In genomic region chr20:62066339-62066982, GRCh38 we compare ENCODE assay signal across 8 cellular contexts. TPM values are rescaled to one million over a fixed set of nuclear protein-coding genes. Genes with fewer than 3 reads are reported as not detected.
A peak's percentile ranks its signal among the peaks of the same experiment; 100 is the strongest.
DNase-seq lines count a peak whose midpoint lies in the region; ATAC-seq, FAIRE-seq and TF ChIP-seq lines count a peak whose summit lies in the region.

No MANE protein-coding gene starts in this region.

- H3K4me3 ChIP-seq in RWPE2 (ENCODE audit: severe bottlenecking) (peak overlapping the region; percentile 99), iPS DF 6.9 (ENCODE audit: low read length) (peak overlapping the region; percentile 65; the same call in 1 of the 2 replicates)

- DNase-seq in D721Med (ENCODE audit: insufficient read length, low spot score) = peak; percentile 54
- peak; percentile 75 for DNase-seq in HuH-7 (ENCODE audit: low spot score)
- peak; percentile 80 for DNase-seq in RWPE2 (ENCODE audit: low spot score)
- DNase-seq in astrocyte of the hippocampus (ENCODE audit: low read depth, low spot score) = peak; percentile 72
- DNase-seq in iPS DF 6.9 (ENCODE audit: low read depth, low spot score) = no peak
- peak; percentile 69 for DNase-seq in sciatic nerve (ENCODE audit: low spot score)
- DNase-seq in GF-D8 (lab: John Stamatoyannopoulos, UW) = no peak

- no peaks in the 10 kb centered on the region for H3K27me3 ChIP-seq in RWPE2 (ENCODE audit: insufficient read depth, poor library complexity, severe bottlenecking)
- H3K27me3 ChIP-seq in iPS DF 6.9 (ENCODE audit: control insufficient read depth, insufficient read depth, low read length) = no peaks in the 10 kb centered on the region

- TF ChIP-seq CTCF in D721Med (IDR thresholded peaks at IDR 0.05; ENCODE audit: insufficient read depth, missing control alignments) (no peak), RWPE2 (IDR thresholded peaks at IDR 0.05; ENCODE audit: poor library complexity, severe bottlenecking) (peak; percentile 14)

- intact Hi-C loops in sciatic nerve (cut with DNase I) = loop anchor here (10.0 kb wide), 1 partner anchor 58 kb away; the partner anchor contains the start of gene LSM14B

- H3K36me3 ChIP-seq in RWPE2 (ENCODE audit: low read depth) (peaks cover 24% of the 10 kb centered on the region), iPS DF 6.9 (ENCODE audit: control insufficient read depth, insufficient read depth, low read length) (no peaks in the 10 kb centered on the region; the same call in 1 of the 2 replicates)

- ATAC-seq in GM21423 (IDR thresholded peaks at IDR 0.05; ENCODE audit: unreplicated experiment) (peak; percentile 35), RWPE2 (ENCODE audit: low read depth) (peak; percentile 37), sciatic nerve (peak; percentile 26)

- H3K27ac ChIP-seq in RWPE2 (ENCODE audit: poor library complexity, severe bottlenecking) (peak overlapping the region; percentile 68), iPS DF 6.9 (ENCODE audit: low read length) (no peak overlapping the region)

- H3K4me1 ChIP-seq in RWPE2 (ENCODE audit: insufficient read depth, poor library complexity, severe bottlenecking) = peaks cover 7% of the 10 kb centered on the region
- peaks cover 13% of the 10 kb centered on the region for H3K4me1 ChIP-seq in iPS DF 6.9 (ENCODE audit: control insufficient read depth, insufficient read depth, low read length)

- no CpG with 5 or more reads among the region's 47 CpGs for WGBS in iPS DF 6.9 (ENCODE audit: insufficient coverage, insufficient read length)

- H3K9me3 ChIP-seq in RWPE2 (ENCODE audit: severe bottlenecking) (no peaks in the 10 kb centered on the region), iPS DF 6.9 (ENCODE audit: control insufficient read depth, insufficient read depth, low read length) (no peaks in the 10 kb centered on the region)

- FAIRE-seq in D721Med (lab: Jason Lieb, UNC) = no peak

RNA-seq across cellular contexts. Expression of gene TAF4, which starts 0.8 kb away (rescaled TPM):
- 20.1 TPM for total RNA-seq in sciatic nerve

RNA-seq across cellular contexts. Expression of gene LSM14B, which starts 55.8 kb away (rescaled TPM):
- 26.5 TPM for total RNA-seq in sciatic nerve

Comparison
In these comparisons a context has a peak if more than half of its experiments do, and no peak if none do; other contexts are left out.
1. DNase-seq: peak in D721Med (single experiment), HuH-7 (single experiment), RWPE2 (single experiment), astrocyte of the hippocampus (single experiment) and sciatic nerve (single experiment); none in iPS DF 6.9 (single experiment) and GF-D8 (single experiment).
2. Peak in every context shown above with its lines, with median percentiles within 50 percentile points of each other: ATAC-seq.